16 cellular contexts compared by ENCODE assay signal in the genomic region with DNA sequence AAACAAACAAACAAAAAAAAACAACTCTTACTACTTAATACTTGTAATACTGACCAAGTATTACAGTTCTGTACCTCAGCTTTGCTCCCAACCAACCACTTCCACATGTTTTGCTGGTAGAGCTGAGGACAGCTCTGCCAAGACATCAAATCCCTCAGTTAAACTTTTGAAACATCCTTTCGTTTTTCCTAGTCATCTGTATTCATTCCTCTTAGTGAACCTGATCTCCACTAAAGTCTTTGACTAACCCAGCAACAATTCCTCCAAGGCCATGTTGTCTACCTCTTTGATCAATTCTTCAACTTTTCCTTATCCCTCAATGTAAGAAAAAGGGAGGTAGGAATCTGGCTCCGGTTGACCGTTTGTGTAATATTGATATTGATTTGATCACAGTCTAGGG.
DNase-seq lines count a peak whose midpoint lies in the region; ATAC-seq and TF ChIP-seq lines count a peak whose summit lies in the region.
"Had no signal": no experiment of that assay in that cellular context is flagged by ENCODE, and none has a peak within 500 bp of the region (broad histone marks: within the 10 kb centered on the region; RNA-seq: fewer than 3 reads in every experiment).

No MANE protein-coding gene starts in this region.

- DNase-seq in AG10803 (ENCODE audit: low read depth) (peak; percentile 58), fibroblast of gingiva (ENCODE audit: low read depth) (peak; percentile 48), naive B cell (no peak), 8988T (no peak), MM.1S (no peak)
- DNase-seq: C1 segment of cervical spinal cord; Calu3; CD4-positive, alpha-beta T cell; DMS 273 treated with DMSO at 0.1 percent for 48 hours; GOT3; H9 had no signal

- H3K4me3 ChIP-seq in AG10803 (ENCODE audit: low read length), result no peak overlapping the region
- no peak overlapping the region for H3K4me3 ChIP-seq in OCI-LY1 (ENCODE audit: low read depth, low read length, poor library complexity, severe bottlenecking)
- no peak overlapping the region for H3K4me3 ChIP-seq in MM.1S (ENCODE audit: low read length)

- no peaks in the 10 kb centered on the region for H4K20me1 ChIP-seq in OCI-LY1 (ENCODE audit: insufficient read depth, low read length)
- H4K20me1 ChIP-seq in MM.1S (ENCODE audit: insufficient read depth, low read length), result no peaks in the 10 kb centered on the region

- H3K9ac ChIP-seq in OCI-LY1 (ENCODE audit: low read length) (no peak overlapping the region), MM.1S (ENCODE audit: low read length) (no peak overlapping the region)

- H3K4me1 ChIP-seq in OCI-LY1 (ENCODE audit: insufficient read depth, low read length, severe bottlenecking) (peaks cover 43% of the 10 kb centered on the region), MM.1S (ENCODE audit: low read length) (peaks cover 19% of the 10 kb centered on the region)

- H3K27me3 ChIP-seq in OCI-LY1 (ENCODE audit: insufficient read depth, low read length) (no peaks in the 10 kb centered on the region), MM.1S (replicated peaks; ENCODE audit: insufficient read depth, low read length) (no peaks in the 10 kb centered on the region)

- H3K27ac Mint-ChIP-seq in naive B cell, result peak overlapping the region in 5 of 6 donors; percentile 17 to 83 (median 58)
- H3K27ac Mint-ChIP-seq: CD4-positive, alpha-beta T cell; H9 had no signal

- no peak for TF ChIP-seq CTCF in AG10803 (conservative IDR thresholded peaks at IDR 0.05; ENCODE audit: low read length)
- TF ChIP-seq CTCF in OCI-LY1 (IDR thresholded peaks at IDR 0.05; ENCODE audit: low read length), result no peak
- no peak for TF ChIP-seq CTCF in MM.1S (IDR thresholded peaks at IDR 0.05; ENCODE audit: low read length)

- H3K79me2 ChIP-seq in OCI-LY1 (ENCODE audit: insufficient read depth, low read length) (no peaks in the 10 kb centered on the region), MM.1S (ENCODE audit: low read length) (no peaks in the 10 kb centered on the region)

- ATAC-seq in naive B cell (ENCODE audit: low read depth in 2 of 2) (no peak), GM21526 (IDR thresholded peaks at IDR 0.05; ENCODE audit: low FRiP score, unreplicated experiment) (no peak), HG02610 (IDR thresholded peaks at IDR 0.05; ENCODE audit: unreplicated experiment) (no peak)

- peaks cover 32 to 47% (median 35%) of the 10 kb centered on the region in 3 donors for H3K4me1 Mint-ChIP-seq in naive B cell
- H3K4me1 Mint-ChIP-seq: H9 had no signal

- H3K36me3 ChIP-seq in OCI-LY1 (ENCODE audit: insufficient read depth, low read length) (peaks cover 32% of the 10 kb centered on the region), MM.1S (replicated peaks; ENCODE audit: insufficient read depth, low read length) (no peaks in the 10 kb centered on the region)

- no peak overlapping the region for H3K4me2 ChIP-seq in OCI-LY1 (ENCODE audit: low read length)
- H3K4me2 ChIP-seq in MM.1S (ENCODE audit: low read depth, low read length), result no peak overlapping the region

- H3K9me2 ChIP-seq in OCI-LY1 (ENCODE audit: low read depth, low read length) (no peaks in the 10 kb centered on the region), MM.1S (replicated peaks; ENCODE audit: insufficient read depth, low read length) (no peaks in the 10 kb centered on the region)

- H3K36me3 Mint-ChIP-seq in naive B cell, result peaks cover 17 to 18% of the 10 kb centered on the region in 2 donors

- H3K27me3 Mint-ChIP-seq in naive B cell, result no peaks in the 10 kb centered on the region
- H3K27me3 Mint-ChIP-seq: CD4-positive, alpha-beta T cell had no signal

- peak overlapping the region; percentile 7 for H3K27ac ChIP-seq in OCI-LY1 (ENCODE audit: low read depth, low read length, poor library complexity, severe bottlenecking)
- H3K27ac ChIP-seq in MM.1S (ENCODE audit: low read length), result no peak overlapping the region
- H3K27ac ChIP-seq: 22Rv1, HL-60 had no signal

- no peaks in the 10 kb centered on the region for H3K9me3 ChIP-seq in OCI-LY1 (ENCODE audit: low read length)
- H3K9me3 ChIP-seq in MM.1S (replicated peaks; ENCODE audit: insufficient read depth, low read length), result no peaks in the 10 kb centered on the region

- no peaks in the 10 kb centered on the region for H3K9me3 Mint-ChIP-seq in naive B cell
- H3K9me3 Mint-ChIP-seq: CD4-positive, alpha-beta T cell; H9 had no signal

- no peak overlapping the region for H3K4me3 Mint-ChIP-seq in naive B cell
- H3K4me3 Mint-ChIP-seq: CD4-positive, alpha-beta T cell; H9 had no signal

- no peak overlapping the region for H2AFZ ChIP-seq in OCI-LY1 (ENCODE audit: low read length)
- H2AFZ ChIP-seq in MM.1S (ENCODE audit: low read length), result no peak overlapping the region

- H3F3A ChIP-seq in OCI-LY1 (ENCODE audit: insufficient read depth, low read length), result no peaks in the 10 kb centered on the region
- H3F3A ChIP-seq in MM.1S (ENCODE audit: insufficient read depth, low read length), result peaks cover 2% of the 10 kb centered on the region; the same call in 1 of the 2 replicates

Comparison
In these comparisons a context has a peak if more than half of its experiments do, and no peak if none do; other contexts are left out.
1. DNase-seq: peak in AG10803 (single experiment) and fibroblast of gingiva (single experiment); none in naive B cell (single experiment), 8988T (single experiment) and MM.1S (single experiment).